ENCODE assay signal across 1 cellular context in the genomic region with DNA sequence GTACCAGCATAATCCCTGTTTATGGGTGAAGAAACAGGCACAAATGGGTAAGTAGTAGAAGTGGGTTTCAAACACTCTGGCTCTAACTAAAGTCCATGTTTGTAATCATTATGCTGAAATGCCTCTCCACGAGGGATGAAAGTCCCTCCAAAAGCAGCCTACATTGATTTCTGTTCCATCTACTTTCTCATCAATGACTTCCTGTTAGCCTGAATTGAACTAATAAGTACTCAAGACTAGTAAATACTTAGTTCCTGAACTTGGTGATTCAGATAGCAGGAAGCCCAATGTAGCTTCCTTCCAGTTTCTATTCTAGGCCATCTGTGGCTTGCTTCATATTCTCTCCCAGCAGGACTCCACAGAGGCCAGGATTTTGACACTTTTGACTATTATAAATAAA.
TF ChIP-seq lines count a peak whose summit lies in the region.

No MANE protein-coding gene starts in this region.

TF ChIP-seq in SK-N-SH, 30 proteins besides CTCF, POLR2A, EP300 and RAD21 (continued from another document):
- no peak for TF ChIP-seq MEF2A (IDR thresholded peaks at IDR 0.05; ENCODE audit: borderline replicate concordance, low read depth)
TF ChIP-seq in SK-N-SH: peak in this region for 0.
